ENCODE assay signal across 2 cellular contexts in genomic region chr14:59333235-59333634, GRCh38.
TF ChIP-seq lines count a peak whose summit lies in the region.

No MANE protein-coding gene starts in this region.

TF ChIP-seq in IMR-90, 13 proteins besides CTCF, POLR2A, EP300 and RAD21:
- TF ChIP-seq SMC3 (IDR thresholded peaks at IDR 0.05; ENCODE audit: low read depth, low read length) (no peak), CHD1 (IDR thresholded peaks at IDR 0.05; ENCODE audit: low read depth, low read length) (no peak), BHLHE40 (IDR thresholded peaks at IDR 0.05; ENCODE audit: low read depth, low read length) (no peak), CEBPB (IDR thresholded peaks at IDR 0.05; ENCODE audit: low read depth, low read length) (no peak), ELK1 (IDR thresholded peaks at IDR 0.05; ENCODE audit: borderline replicate concordance, low read depth, low read length) (no peak), RCOR1 (IDR thresholded peaks at IDR 0.05; ENCODE audit: insufficient replicate concordance, low read length) (no peak), RFX5 (IDR thresholded peaks at IDR 0.05; ENCODE audit: low read depth, low read length) (no peak), MXI1 (IDR thresholded peaks at IDR 0.05; ENCODE audit: borderline replicate concordance, low read depth, low read length) (no peak), FOS (IDR thresholded peaks at IDR 0.05; ENCODE audit: low read depth, low read length) (no peak), MAZ (IDR thresholded peaks at IDR 0.05; ENCODE audit: borderline replicate concordance, low read depth, low read length) (no peak), NFE2L2 (IDR thresholded peaks at IDR 0.05; ENCODE audit: low read depth, low read length) (no peak), MAFK (IDR thresholded peaks at IDR 0.05; ENCODE audit: low read depth, low read length) (no peak)
- TF ChIP-seq, protein P1, sequence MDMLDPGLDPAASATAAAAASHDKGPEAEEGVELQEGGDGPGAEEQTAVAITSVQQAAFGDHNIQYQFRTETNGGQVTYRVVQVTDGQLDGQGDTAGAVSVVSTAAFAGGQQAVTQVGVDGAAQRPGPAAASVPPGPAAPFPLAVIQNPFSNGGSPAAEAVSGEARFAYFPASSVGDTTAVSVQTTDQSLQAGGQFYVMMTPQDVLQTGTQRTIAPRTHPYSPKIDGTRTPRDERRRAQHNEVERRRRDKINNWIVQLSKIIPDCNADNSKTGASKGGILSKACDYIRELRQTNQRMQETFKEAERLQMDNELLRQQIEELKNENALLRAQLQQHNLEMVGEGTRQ (IDR thresholded peaks at IDR 0.05; ENCODE audit: low read depth, low read length): no peak
TF ChIP-seq in IMR-90: peak in this region for 0.

TF ChIP-seq in liver, 16 proteins besides CTCF, POLR2A, EP300 and RAD21 (continued from another document):
- no peak for TF ChIP-seq FOXA1 (IDR thresholded peaks at IDR 0.05)
- no peak for TF ChIP-seq JUND (IDR thresholded peaks at IDR 0.05)
